20 cellular contexts compared by ENCODE assay signal in the genomic region with DNA sequence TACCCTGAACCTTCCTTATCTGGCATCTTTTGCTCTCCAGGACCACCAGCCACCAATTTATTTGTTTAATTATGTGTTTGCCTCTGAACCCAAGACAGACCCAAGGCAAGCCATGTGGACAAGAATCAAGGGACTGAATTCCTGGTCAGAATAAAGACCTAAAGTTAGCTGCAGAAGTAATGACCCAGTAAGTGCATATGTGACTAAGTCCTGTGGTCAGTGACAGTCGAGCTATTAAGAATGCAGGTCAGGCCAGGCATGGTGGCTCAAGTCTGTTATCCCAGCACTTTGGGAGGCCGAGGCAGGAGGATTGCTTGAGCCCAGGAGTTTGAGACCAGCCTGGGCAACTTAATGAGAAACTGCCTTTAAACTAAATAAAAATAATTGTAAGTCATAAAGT.
"Had no signal": no experiment of that assay in that cellular context is flagged by ENCODE, and none has a peak within 500 bp of the region (broad histone marks: within the 10 kb centered on the region; RNA-seq: fewer than 3 reads in every experiment).

No MANE protein-coding gene starts in this region.

- H3K27ac ChIP-seq: cardiac muscle cell, esophagus squamous epithelium, gastroesophageal sphincter, heart left ventricle, sigmoid colon, upper lobe of right lung had no signal

- H3K36me3 ChIP-seq: cardiac muscle cell, esophagus squamous epithelium, gastroesophageal sphincter, heart left ventricle, sigmoid colon, upper lobe of right lung had no signal

- ATAC-seq: activated CD8-positive, alpha-beta T cell treated with anti-CD3 and anti-CD28 coated beads, Interleukin-2, amount 10 ng/mL, durations not matched to agents 7 days and 5 days; gastroesophageal sphincter; heart left ventricle; left colon; mucosa of descending colon; upper lobe of right lung had no signal

- H3K4me3 ChIP-seq: cardiac muscle cell, esophagus squamous epithelium, gastroesophageal sphincter, heart left ventricle, mucosa of descending colon, sigmoid colon, upper lobe of right lung had no signal

- H3K27me3 ChIP-seq: cardiac muscle cell, gastroesophageal sphincter, sigmoid colon, upper lobe of right lung had no signal

- H3K4me1 ChIP-seq: esophagus squamous epithelium, gastroesophageal sphincter, heart left ventricle, sigmoid colon, upper lobe of right lung had no signal

- H3K9me3 ChIP-seq: esophagus squamous epithelium, gastroesophageal sphincter, heart left ventricle, mucosa of descending colon, sigmoid colon, upper lobe of right lung had no signal

- DNase-seq: activated CD4-positive, alpha-beta T cell treated with anti-CD3 and anti-CD28 coated beads for 1 hour; activated CD4-positive, alpha-beta T cell treated with anti-CD3 and anti-CD28 coated beads, Interleukin-2, amount 50 U/mL, for 1 hour; activated CD8-positive, alpha-beta T cell treated with anti-CD3 and anti-CD28 coated beads, Interleukin-2, amount 10 ng/mL, durations not matched to agents 7 days and 5 days; activated gamma-delta T cell; activated naive CD4-positive, alpha-beta T cell treated with anti-CD3 and anti-CD28 coated beads, Interleukin-2, amount 50 U/mL, for 16 hours; activated naive CD8-positive, alpha-beta T cell treated with anti-CD3 and anti-CD28 coated beads, Interleukin-2, amount 50 U/mL, for 24 hours; cortex of kidney; esophagus squamous epithelium; heart left ventricle; left colon; mucosa of descending colon; naive B cell; retina; sigmoid colon; stimulated activated CD4-positive, alpha-beta T cell treated with anti-CD3 and anti-CD28 coated beads, Interleukin-2, amount 100 ng/mL, for 48 hours; stimulated activated CD8-positive, alpha-beta memory T cell treated with anti-CD3 and anti-CD28 coated beads, Interleukin-4, amount 100 ng/mL, for 48 hours; stimulated activated naive B cell treated with anti-CD40 and anti-IgM and Interleukin-4, amounts not matched to agents 10 μg/mL and 1 μg/mL and 100 μg/mL, for 72 hours; upper lobe of right lung had no signal
